21 cellular contexts compared by ENCODE assay signal in the genomic region with DNA sequence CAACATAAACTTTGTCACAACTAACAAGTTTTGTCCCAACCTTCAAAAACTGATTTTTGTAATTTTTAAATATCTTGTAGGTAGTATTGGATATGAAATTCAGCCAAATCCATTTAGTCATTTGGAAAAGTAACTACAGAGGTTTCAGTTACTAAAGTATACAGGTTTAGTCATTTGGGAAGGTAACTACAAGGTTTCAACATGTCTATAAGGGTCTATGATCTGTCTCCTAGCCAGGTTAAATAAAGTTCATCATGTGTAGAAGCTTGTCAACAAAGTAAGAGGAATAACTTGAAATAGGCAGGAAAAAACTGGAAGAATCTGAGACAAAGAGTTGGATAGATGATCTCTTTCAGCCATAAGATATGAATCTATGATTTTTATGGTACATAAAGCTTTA.
DNase-seq lines count a peak whose midpoint lies in the region; ATAC-seq, FAIRE-seq and TF ChIP-seq lines count a peak whose summit lies in the region.
"Had no signal": no experiment of that assay in that cellular context is flagged by ENCODE, and none has a peak within 500 bp of the region (broad histone marks: within the 10 kb centered on the region; RNA-seq: fewer than 3 reads in every experiment).

No MANE protein-coding gene starts in this region.

- H3K36me3 Mint-ChIP-seq in Caco-2 (ENCODE audit: insufficient read depth, unreplicated experiment), result no peaks in the 10 kb centered on the region
- H3K36me3 Mint-ChIP-seq: CD14-positive monocyte; CD4-positive, alpha-beta memory T cell had no signal

- H3K4me1 ChIP-seq in mammary epithelial cell (ENCODE audit: insufficient read depth, low read length), result peaks cover 33% of the 10 kb centered on the region
- H3K4me1 ChIP-seq in breast epithelium, result peaks cover 0 to 4% of the 10 kb centered on the region in 2 donors
- peaks cover 40% of the 10 kb centered on the region for H3K4me1 ChIP-seq in keratinocyte (ENCODE audit: control insufficient read depth, extremely low read depth, insufficient read depth, low read length)
- H3K4me1 ChIP-seq in uterus, result peaks cover 0 to 7% of the 10 kb centered on the region in 2 donors
- peaks cover 2% of the 10 kb centered on the region for H3K4me1 ChIP-seq in Caco-2
- H3K4me1 ChIP-seq in ovary (ENCODE audit: insufficient read depth), result no peaks in the 10 kb centered on the region
- H3K4me1 ChIP-seq: A549, BLaER1 had no signal

- no peaks in the 10 kb centered on the region for H3K36me3 ChIP-seq in mammary epithelial cell (ENCODE audit: insufficient read depth, low read length)
- H3K36me3 ChIP-seq in breast epithelium, result no peaks in the 10 kb centered on the region
- H3K36me3 ChIP-seq in keratinocyte (ENCODE audit: control insufficient read depth in 2 of 2, extremely low read depth in 1 of 2, insufficient read depth in 2 of 2, low read length in 2 of 2), result no peaks in the 10 kb centered on the region
- H3K36me3 ChIP-seq in uterus, result peaks cover 0 to 4% of the 10 kb centered on the region in 2 donors
- no peaks in the 10 kb centered on the region for H3K36me3 ChIP-seq in Caco-2 (ENCODE audit: control insufficient read depth, insufficient read depth, low read length)
- no peaks in the 10 kb centered on the region for H3K36me3 ChIP-seq in ovary
- H3K36me3 ChIP-seq: BLaER1 had no signal

- POLR2A ChIA-PET in Caco-2 (lab: Charles Lee), result no interaction called here

- peak; percentile 43 for FAIRE-seq in keratinocyte (lab: Jason Lieb, UNC)
- FAIRE-seq: A549, GM19239, H54 had no signal

- H3K4me3 ChIP-seq in mammary epithelial cell (replicated peaks in 1 of 3; ENCODE audit: insufficient read depth in 1 of 3, low read depth in 2 of 3, low read length in 3 of 3) (peak overlapping the region in 1 of 3 experiments; percentile 2), breast epithelium (no peak overlapping the region), keratinocyte (ENCODE audit: control insufficient read depth in 2 of 3, extremely low read depth in 1 of 3, insufficient read depth in 2 of 3, low read depth in 1 of 3, low read length in 3 of 3) (no peak overlapping the region), uterus (no peak overlapping the region), Caco-2 (ENCODE audit: low read depth, low read length) (no peak overlapping the region), ovary (no peak overlapping the region)
- H3K4me3 ChIP-seq: A549, BLaER1, GM23338 had no signal

- H3K4me3 Mint-ChIP-seq in Caco-2 (ENCODE audit: unreplicated experiment), result no peak overlapping the region
- H3K4me3 Mint-ChIP-seq: CD14-positive monocyte; CD4-positive, alpha-beta memory T cell; GM23338 had no signal

- H3K27ac Mint-ChIP-seq in Caco-2 (ENCODE audit: unreplicated experiment), result no peak overlapping the region
- H3K27ac Mint-ChIP-seq: CD14-positive monocyte; CD4-positive, alpha-beta memory T cell; GM23338 had no signal

- H3K4me2 ChIP-seq in mammary epithelial cell (ENCODE audit: insufficient read depth, low read depth, low read length), result peak overlapping the region; percentile 38
- H3K4me2 ChIP-seq in keratinocyte (ENCODE audit: control insufficient read depth, extremely low read depth, insufficient read depth, low read depth, low read length), result peak overlapping the region; percentile 45
- H3K4me2 ChIP-seq: A549, BLaER1, GM23338 had no signal

- CTCF ChIA-PET in mammary epithelial cell (lab: Charles Lee; ENCODE audit: low non-redundant PET), result interaction anchor here (0.6 kb wide), 1 partner anchor 76 kb away, joined by 3 read pairs; no protein-coding TSS in a partner anchor
- CTCF ChIA-PET in Caco-2 (lab: Charles Lee), result no interaction called here

- peaks cover 8% of the 10 kb centered on the region for H3K4me1 Mint-ChIP-seq in Caco-2 (ENCODE audit: low read depth, unreplicated experiment)
- H3K4me1 Mint-ChIP-seq: CD14-positive monocyte; CD4-positive, alpha-beta memory T cell; GM23338 had no signal

- TF ChIP-seq EP300 in ovary (IDR thresholded peaks at IDR 0.05), result no peak

- dilution Hi-C loops in mammary epithelial cell (cut with HindIII; ENCODE audit: low sequenced_read_pairs) (loop anchor here (5.0 kb wide), 1 partner anchor 34 kb away; no protein-coding TSS in a partner anchor), keratinocyte (cut with MboI; ENCODE audit: extremely low pct_ligation_motif_present, low sequenced_read_pairs) (no loop called here)

- H3K9me1 ChIP-seq in keratinocyte (ENCODE audit: control insufficient read depth, extremely low read depth, insufficient read depth, low read length), result no peaks in the 10 kb centered on the region

- in situ Hi-C loops in mammary epithelial cell (cut with MboI; ENCODE audit: low sequenced_read_pairs in 2 of 2), result no loop called here

- H3K27me3 Mint-ChIP-seq in Caco-2 (ENCODE audit: insufficient read depth, unreplicated experiment), result no peaks in the 10 kb centered on the region
- H3K27me3 Mint-ChIP-seq: CD4-positive, alpha-beta memory T cell had no signal

- H3K27ac ChIP-seq in mammary epithelial cell (ENCODE audit: insufficient read depth, low read depth, low read length), result peak overlapping the region; percentile 85
- no peak overlapping the region for H3K27ac ChIP-seq in breast epithelium
- H3K27ac ChIP-seq in epithelial cell of prostate, result peak overlapping the region; percentile 36
- H3K27ac ChIP-seq in keratinocyte (ENCODE audit: control insufficient read depth, insufficient read depth, low read length), result peak overlapping the region; percentile 58
- peak overlapping the region; percentile 15 to 26 for H3K27ac ChIP-seq in uterus
- no peak overlapping the region for H3K27ac ChIP-seq in ovary
- H3K27ac ChIP-seq: 22Rv1, A549, BLaER1, HL-60 had no signal

- no peaks in the 10 kb centered on the region for H4K20me1 ChIP-seq in mammary epithelial cell (ENCODE audit: insufficient read depth, low read length)
- H4K20me1 ChIP-seq in keratinocyte (ENCODE audit: control insufficient read depth, extremely low read depth, insufficient read depth, low read length), result no peaks in the 10 kb centered on the region
- H4K20me1 ChIP-seq: BLaER1 had no signal

- DNase-seq in mammary epithelial cell (peak; percentile 81), breast epithelium (ENCODE audit: low spot score in 2 of 2) (no peak), epithelial cell of prostate (ENCODE audit: low read depth, low spot score) (peak; percentile 54), keratinocyte (ENCODE audit: low read depth, low spot score) (no peak), uterus (no peak), Caco-2 (no peak), ovary (no peak)
- DNase-seq: Calu3; CD4-positive, alpha-beta memory T cell; DMS79 treated with DMSO at 0.1 percent for 48 hours; GF-D8; HCEC 1CT had no signal

- peaks cover 9% of the 10 kb centered on the region for H3K9me3 Mint-ChIP-seq in Caco-2 (ENCODE audit: unreplicated experiment)
- H3K9me3 Mint-ChIP-seq: GM23338 had no signal

- BruUV-seq in mammary epithelial cell (replicated peaks; lab: Mats Ljungman, UMichigan), result no TSS peak
- BruUV-seq in Caco-2 (replicated peaks; lab: Mats Ljungman, UMichigan), result no TSS peak

- intact Hi-C loops in mammary epithelial cell (cut with micrococcal nuclease) (loop anchor here (5.0 kb wide), 1 partner anchor 44 kb away; no protein-coding TSS in a partner anchor), breast epithelium (cut with DNase I; ENCODE audit: low total_unique reads) (no loop called here), uterus (cut with DNase I; ENCODE audit: low total_unique reads) (no loop called here), Caco-2 (cut with micrococcal nuclease; ENCODE audit: unreplicated experiment) (no loop called here), ovary (cut with DNase I) (no loop called here)

- no peaks in the 10 kb centered on the region for H3K79me2 ChIP-seq in mammary epithelial cell (ENCODE audit: insufficient read depth, low read length)
- no peaks in the 10 kb centered on the region for H3K79me2 ChIP-seq in keratinocyte (ENCODE audit: control insufficient read depth, insufficient read depth, low read length)

- no peak for ATAC-seq in GM21447 (IDR thresholded peaks at IDR 0.05; ENCODE audit: unreplicated experiment)
- ATAC-seq: A549, GM23338 had no signal

- H3K27me3 ChIP-seq in mammary epithelial cell (ENCODE audit: insufficient read depth, low read length), result no peaks in the 10 kb centered on the region
- H3K27me3 ChIP-seq in breast epithelium, result no peaks in the 10 kb centered on the region
- no peaks in the 10 kb centered on the region for H3K27me3 ChIP-seq in keratinocyte (ENCODE audit: control insufficient read depth, extremely low read depth, insufficient read depth, low read length)
- no peaks in the 10 kb centered on the region for H3K27me3 ChIP-seq in uterus
- no peaks in the 10 kb centered on the region for H3K27me3 ChIP-seq in Caco-2 (replicated peaks; ENCODE audit: control insufficient read depth, insufficient read depth, low read length)
- no peaks in the 10 kb centered on the region for H3K27me3 ChIP-seq in ovary
- H3K27me3 ChIP-seq: BLaER1 had no signal

- TF ChIP-seq POLR2A in breast epithelium (IDR thresholded peaks at IDR 0.05) (no peak), uterus (IDR thresholded peaks at IDR 0.05) (no peak), ovary (IDR thresholded peaks at IDR 0.05) (no peak)

- peak overlapping the region; percentile 43 for H2AFZ ChIP-seq in mammary epithelial cell (ENCODE audit: low read depth, low read length)
- peak overlapping the region; percentile 19 for H2AFZ ChIP-seq in keratinocyte (ENCODE audit: control insufficient read depth, low read length)
- H2AFZ ChIP-seq: GM23338 had no signal

- H3K9ac ChIP-seq in mammary epithelial cell (ENCODE audit: insufficient read depth, low read length), result no peak overlapping the region
- no peak overlapping the region for H3K9ac ChIP-seq in keratinocyte (ENCODE audit: control insufficient read depth, extremely low read depth, insufficient read depth, low read length)
- H3K9ac ChIP-seq: BLaER1 had no signal

- H3K9me3 ChIP-seq in mammary epithelial cell (replicated peaks; ENCODE audit: insufficient read depth, low read length) (peaks cover 5% of the 10 kb centered on the region), breast epithelium (no peaks in the 10 kb centered on the region), keratinocyte (ENCODE audit: control insufficient read depth, low read depth, low read length) (no peaks in the 10 kb centered on the region), uterus (no peaks in the 10 kb centered on the region), Caco-2 (no peaks in the 10 kb centered on the region), ovary (no peaks in the 10 kb centered on the region)
- H3K9me3 ChIP-seq: A549, BLaER1 had no signal

- TF ChIP-seq CTCF in mammary epithelial cell (conservative IDR thresholded peaks at IDR 0.05 in 1 of 2, IDR thresholded peaks at IDR 0.05 in 1 of 2; ENCODE audit: extremely low read depth in 1 of 2, insufficient read depth in 1 of 2, low read depth in 1 of 2, low read length in 2 of 2), result no peak
- TF ChIP-seq CTCF in breast epithelium (IDR thresholded peaks at IDR 0.05), result no peak
- no peak for TF ChIP-seq CTCF in keratinocyte (optimal IDR thresholded peaks at IDR 0.05 in 1 of 3, IDR thresholded peaks at IDR 0.05 in 1 of 3, conservative IDR thresholded peaks at IDR 0.05 in 1 of 3; ENCODE audit: extremely low read depth in 1 of 3, insufficient read depth in 2 of 3, low read length in 3 of 3)
- TF ChIP-seq CTCF in uterus (IDR thresholded peaks at IDR 0.05), result no peak
- no peak for TF ChIP-seq CTCF in Caco-2 (IDR thresholded peaks at IDR 0.05; ENCODE audit: insufficient read depth in 1 of 2, low read depth in 1 of 2, low read length in 1 of 2, severe bottlenecking in 1 of 2, unreplicated experiment in 1 of 2)
- no peak for TF ChIP-seq CTCF in ovary (IDR thresholded peaks at IDR 0.05)

Comparison
In these comparisons a context has a peak if more than half of its experiments do, and no peak if none do; other contexts are left out.
1. DNase-seq: peak in mammary epithelial cell (single experiment) and epithelial cell of prostate (single experiment); none in breast epithelium (0 of 2), keratinocyte (single experiment), uterus (0 of 2), Caco-2 (0 of 2) and ovary (0 of 5).
2. H3K27ac ChIP-seq: peak in mammary epithelial cell (single experiment), epithelial cell of prostate (single experiment), keratinocyte (single experiment) and uterus (2 of 2); none in breast epithelium (0 of 2) and ovary (0 of 2).